8 cellular contexts compared by ENCODE assay signal in the genomic region with DNA sequence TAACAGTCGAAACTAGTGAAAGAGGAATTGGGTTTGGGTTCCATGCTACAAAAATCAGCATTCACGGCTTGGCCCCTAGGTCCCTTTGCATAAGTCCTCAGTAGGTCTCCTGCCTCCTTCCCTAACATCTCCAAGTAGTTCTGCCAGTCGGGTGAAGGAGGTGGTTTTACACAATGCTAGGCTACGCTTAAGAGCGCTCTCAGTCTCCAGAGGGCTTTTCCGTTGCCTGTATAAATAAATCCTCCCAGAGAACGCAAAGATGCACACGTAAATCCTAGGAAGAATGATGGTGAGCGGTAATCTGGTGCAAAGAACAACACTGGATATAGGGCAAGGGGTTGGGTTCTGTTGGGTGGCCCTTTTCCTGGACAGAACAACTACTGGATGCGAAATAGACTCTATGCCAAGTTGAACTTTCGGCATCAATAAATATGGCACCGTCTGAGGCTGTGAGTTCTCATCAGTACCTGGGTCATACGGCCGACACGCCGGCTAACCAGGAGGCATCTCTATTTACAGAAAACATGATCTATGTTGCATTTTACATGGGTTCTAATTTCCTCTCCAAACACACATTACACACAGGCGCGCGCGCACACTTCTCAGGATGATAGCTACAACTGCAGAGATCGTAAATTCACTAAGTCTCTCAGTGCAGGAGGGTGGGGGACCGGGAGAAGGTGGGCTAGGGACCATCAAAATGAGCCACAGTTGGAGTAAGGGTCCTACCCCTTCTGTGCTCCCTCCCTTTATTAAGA. TPM values are rescaled to one million over a fixed set of nuclear protein-coding genes. Genes with fewer than 3 reads are reported as not detected.
DNase-seq lines count a peak whose midpoint lies in the region; ATAC-seq and TF ChIP-seq lines count a peak whose summit lies in the region.

No MANE protein-coding gene starts in this region.

- H3K27me3 Mint-ChIP-seq in activated CD8-positive, alpha-beta T cell treated with anti-CD3 and anti-CD28 coated beads for 36 hours, result no peaks in the 10 kb centered on the region
- H3K27me3 Mint-ChIP-seq in endothelial cell (ENCODE audit: unreplicated experiment), result peaks cover 8% of the 10 kb centered on the region

- H3K27me3 ChIP-seq in subcutaneous abdominal adipose tissue (ENCODE audit: control insufficient read depth in 5 of 5, insufficient read depth in 4 of 5, low read length in 5 of 5), result no peaks in the 10 kb centered on the region

- peak overlapping the region; percentile 85 to 99 (median 92) for H3K4me3 ChIP-seq in subcutaneous abdominal adipose tissue (ENCODE audit: low read depth in 1 of 5, low read length in 5 of 5)

- POLR2A ChIA-PET in activated CD8-positive, alpha-beta T cell treated with anti-CD3 and anti-CD28 coated beads for 36 hours (lab: Charles Lee), result interaction anchor here (0.7 to 1.5 kb wide), 13 partner anchors 9 to 220 kb away, joined by 3 to 12 read pairs (median 3); no protein-coding TSS in a partner anchor

- CTCF ChIA-PET in activated CD8-positive, alpha-beta T cell treated with anti-CD3 and anti-CD28 coated beads for 36 hours (lab: Charles Lee), result interaction anchor here (1.0 to 3.4 kb wide), 2 partner anchors 124 to 213 kb away, joined by 4 to 20 read pairs; no protein-coding TSS in a partner anchor

- H3K9me3 Mint-ChIP-seq in activated CD8-positive, alpha-beta T cell treated with anti-CD3 and anti-CD28 coated beads for 36 hours, result no peaks in the 10 kb centered on the region
- H3K9me3 Mint-ChIP-seq in endothelial cell (ENCODE audit: unreplicated experiment), result no peaks in the 10 kb centered on the region

- H3K4me1 ChIP-seq in subcutaneous abdominal adipose tissue (ENCODE audit: control insufficient read depth in 5 of 5, insufficient read depth in 5 of 5, low read length in 5 of 5), result peaks cover 0 to 41% (median 34%) of the 10 kb centered on the region in 5 donors

- H3K27ac ChIP-seq in subcutaneous abdominal adipose tissue (ENCODE audit: low read depth, low read length), result peak overlapping the region; percentile 100

- no peak for TF ChIP-seq CTCF in activated CD8-positive, alpha-beta T cell treated with anti-CD3 and anti-CD28 coated beads for 36 hours (IDR thresholded peaks at IDR 0.05)
- no peak for TF ChIP-seq CTCF in endothelial cell (IDR thresholded peaks at IDR 0.05; ENCODE audit: unreplicated experiment)

- ATAC-seq in activated CD8-positive, alpha-beta T cell treated with anti-CD3 and anti-CD28 coated beads for 36 hours, result no peak
- ATAC-seq in HG03565 (IDR thresholded peaks at IDR 0.05; ENCODE audit: unreplicated experiment) (no peak), GM21381 (IDR thresholded peaks at IDR 0.05; ENCODE audit: unreplicated experiment) (no peak)

- H3K9ac ChIP-seq in subcutaneous abdominal adipose tissue (ENCODE audit: low read length in 5 of 5), result peak overlapping the region; percentile 93 to 98 (median 98)

- H3K36me3 ChIP-seq in subcutaneous abdominal adipose tissue (ENCODE audit: control insufficient read depth in 5 of 5, insufficient read depth in 5 of 5, low read length in 5 of 5), result no peaks in the 10 kb centered on the region

- H3K9me3 ChIP-seq in subcutaneous abdominal adipose tissue (ENCODE audit: control insufficient read depth in 5 of 5, low read length in 5 of 5), result no peaks in the 10 kb centered on the region

- peak overlapping the region; percentile 98 for H3K4me3 Mint-ChIP-seq in activated CD8-positive, alpha-beta T cell treated with anti-CD3 and anti-CD28 coated beads for 36 hours
- H3K4me3 Mint-ChIP-seq in endothelial cell (ENCODE audit: unreplicated experiment), result peak overlapping the region; percentile 98

- H3K4me1 Mint-ChIP-seq in activated CD8-positive, alpha-beta T cell treated with anti-CD3 and anti-CD28 coated beads for 36 hours (ENCODE audit: low read depth), result peaks cover 49% of the 10 kb centered on the region
- H3K4me1 Mint-ChIP-seq in endothelial cell (ENCODE audit: unreplicated experiment), result peaks cover 16% of the 10 kb centered on the region

- peak; percentile 53 for DNase-seq in EL
- DNase-seq in NCI-H1417 (lab: John Stamatoyannopoulos, UW), result peak; percentile 27 to 75 (median 64)
- peak; percentile 63 for DNase-seq in activated CD8-positive, alpha-beta T cell treated with anti-CD3 and anti-CD28 coated beads for 36 hours
- DNase-seq in endothelial cell (ENCODE audit: low spot score), result no peak
- peak; percentile 58 for DNase-seq in midbrain (lab: John Stamatoyannopoulos, UW)

- intact Hi-C loops in activated CD8-positive, alpha-beta T cell treated with anti-CD3 and anti-CD28 coated beads for 36 hours (cut with micrococcal nuclease), result loop anchor here (5.0 to 10.0 kb wide), 4 partner anchors 123 to 368 kb away; no protein-coding TSS in a partner anchor

- H3K36me3 Mint-ChIP-seq in activated CD8-positive, alpha-beta T cell treated with anti-CD3 and anti-CD28 coated beads for 36 hours (ENCODE audit: low read depth), result peaks cover 40% of the 10 kb centered on the region
- peaks cover 4% of the 10 kb centered on the region for H3K36me3 Mint-ChIP-seq in endothelial cell (ENCODE audit: low read depth, unreplicated experiment)

- peak overlapping the region; percentile 98 for H3K27ac Mint-ChIP-seq in activated CD8-positive, alpha-beta T cell treated with anti-CD3 and anti-CD28 coated beads for 36 hours
- H3K27ac Mint-ChIP-seq in endothelial cell (ENCODE audit: unreplicated experiment), result peak overlapping the region; percentile 91

RNA-seq across cellular contexts. Expression of gene CAMK2D, which starts 1.3 kb away (rescaled TPM):
- 10 to 100 TPM; 62.8 to 66.1 TPM for total RNA-seq in activated CD8-positive, alpha-beta T cell treated with anti-CD3 and anti-CD28 coated beads for 36 hours
- total RNA-seq in endothelial cell (ENCODE audit: unreplicated experiment), result 19.7 TPM
